28 cellular contexts compared by ENCODE assay signal in the genomic region with DNA sequence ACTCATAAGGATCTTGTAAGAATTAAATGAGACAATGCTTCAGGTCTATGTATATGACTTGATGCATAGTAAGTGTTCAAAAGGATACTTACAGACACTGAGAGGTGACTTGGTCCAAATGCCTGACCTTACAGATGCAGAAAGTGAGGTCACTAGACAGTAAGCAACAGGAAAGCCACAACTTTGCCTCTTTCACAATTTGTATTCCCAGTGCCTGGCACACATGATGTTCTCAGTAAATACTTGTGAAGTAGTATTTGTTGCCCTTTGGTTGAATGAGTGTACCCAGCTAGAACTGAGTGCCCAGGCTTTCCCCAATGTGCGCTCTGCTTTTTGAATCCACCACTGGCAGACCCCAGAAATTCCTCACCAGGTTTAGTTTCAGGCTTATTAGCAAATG.
"Had no signal": no experiment of that assay in that cellular context is flagged by ENCODE, and none has a peak within 500 bp of the region (broad histone marks: within the 10 kb centered on the region; RNA-seq: fewer than 3 reads in every experiment).

No MANE protein-coding gene starts in this region.

- ATAC-seq: activated CD4-positive, CD25-positive, alpha-beta regulatory T cell treated with anti-CD3 and anti-CD28 coated beads, Interleukin-2, amount 50 U/mL, for 24 hours; left ventricle myocardium superior; stimulated activated memory B cell treated with anti-CD40 and anti-IgM and Interleukin-4, amounts not matched to agents 10 μg/mL and 1 μg/mL and 100 μg/mL, for 72 hours; stimulated activated naive CD8-positive, alpha-beta T cell treated with anti-CD3 and anti-CD28 coated beads, Interleukin-15, amount 100 ng/mL, for 72 hours had no signal

- H3K9me3 ChIP-seq: neutrophil, sigmoid colon, upper lobe of right lung had no signal

- H3K4me3 ChIP-seq: hepatocyte, sigmoid colon, smooth muscle cell, upper lobe of right lung had no signal

- H3K4me2 ChIP-seq: hepatocyte, smooth muscle cell had no signal

- H2AFZ ChIP-seq: hepatocyte had no signal

- DNase-seq: activated CD4-positive, alpha-beta T cell treated with anti-CD3 and anti-CD28 coated beads for 48 hours; activated CD4-positive, alpha-beta T cell treated with anti-CD3 and anti-CD28 coated beads, Interleukin-2, amount 50 U/mL, for 48 hours; activated CD8-positive, alpha-beta memory T cell treated with anti-CD3 and anti-CD28 coated beads, Interleukin-2, amount 50 U/mL, for 4 hours; activated effector memory CD4-positive, alpha-beta T cell treated with anti-CD3 and anti-CD28 coated beads, Interleukin-2, amount 50 U/mL, for 16 hours; activated naive CD4-positive, alpha-beta T cell treated with anti-CD3 and anti-CD28 coated beads for 36 hours; activated naive CD8-positive, alpha-beta T cell treated with anti-CD3 and anti-CD28 coated beads for 36 hours; activated T-cell treated with anti-CD3 and anti-CD28 coated beads, Interleukin-2, amount 50 U/mL, for 1 hour; amniotic stem cell; central memory CD4-positive, alpha-beta T cell; islet precursor cell; left cardiac atrium; left ventricle myocardium superior; mammary epithelial cell; retina; sigmoid colon; stimulated activated CD4-positive, alpha-beta T cell treated with anti-CD3 and anti-CD28 coated beads, Interleukin-1b, Interleukin-23, amount 100 ng/mL, for 48 hours; stimulated activated CD4-positive, alpha-beta T cell treated with anti-CD3 and anti-CD28 coated beads, Interleukin-4, amount 100 ng/mL, for 4 hours; stimulated activated CD8-positive, alpha-beta memory T cell treated with anti-CD3 and anti-CD28 coated beads, Interleukin-4, amount 100 ng/mL, for 48 hours; stimulated activated naive CD8-positive, alpha-beta T cell treated with anti-CD3 and anti-CD28 coated beads, Interleukin-15, amount 100 ng/mL, for 72 hours; substantia nigra; T-helper 9 cell; upper lobe of right lung; WERI-Rb-1 had no signal

- H3K27ac ChIP-seq: hepatocyte, neutrophil, sigmoid colon, upper lobe of right lung, WERI-Rb-1 had no signal

- H3K4me1 ChIP-seq: upper lobe of right lung had no signal

- H3K27me3 ChIP-seq: hepatocyte, neutrophil, sigmoid colon, upper lobe of right lung had no signal

- H3K79me2 ChIP-seq: hepatocyte had no signal

- H3K36me3 ChIP-seq: neutrophil, sigmoid colon, upper lobe of right lung, WERI-Rb-1 had no signal
